In the genomic region with DNA sequence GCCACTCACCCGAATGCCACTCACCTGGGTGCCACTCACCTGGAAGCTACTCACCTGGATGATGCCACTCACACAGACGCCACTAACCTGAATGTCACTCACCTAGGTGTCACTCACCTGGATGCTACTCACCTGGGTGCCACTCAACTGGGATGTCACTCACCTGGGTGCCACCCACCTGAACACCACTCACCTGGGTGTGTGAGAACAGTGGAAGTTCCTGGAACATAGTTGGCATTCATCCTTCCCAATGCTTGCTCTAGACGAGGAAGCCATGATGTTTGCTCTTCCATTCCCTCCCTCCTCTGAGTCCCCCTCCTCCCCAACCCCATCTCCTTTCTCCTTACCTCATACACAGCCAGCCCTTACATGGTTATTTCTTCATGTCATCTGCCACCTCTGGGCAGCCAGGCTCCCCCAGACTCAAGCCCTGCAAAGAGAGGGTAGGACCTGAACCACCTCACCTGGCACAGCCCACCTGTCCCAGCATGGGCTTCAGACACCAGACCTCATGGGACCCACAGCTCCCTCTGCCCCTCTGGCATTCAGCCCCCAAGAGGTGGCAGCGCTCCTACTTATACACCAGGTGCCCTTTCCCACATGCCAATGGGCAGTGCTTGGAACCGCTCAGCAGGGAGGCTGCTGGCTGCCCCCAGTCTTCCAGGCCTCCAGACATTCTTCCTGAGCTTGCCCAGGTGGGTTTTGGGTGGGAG, we compare ENCODE assay signal across 22 cellular contexts.
"Had no signal": no experiment of that assay in that cellular context is flagged by ENCODE, and none has a peak within 500 bp of the region (broad histone marks: within the 10 kb centered on the region; RNA-seq: fewer than 3 reads in every experiment).

No MANE protein-coding gene starts in this region.

- ATAC-seq: activated T-helper 17 cell treated with anti-CD3 and anti-CD28 coated beads, Interleukin-2, amount 50 U/mL, for 72 hours; effector memory CD8-positive, alpha-beta T cell; left lung; stimulated activated naive CD8-positive, alpha-beta T cell treated with anti-CD3 and anti-CD28 coated beads, Interleukin-15, Interleukin-2, amounts not matched to agents 100 U/mL and 50 U/mL, for 24 hours had no signal

- DNase-seq: activated CD4-positive, alpha-beta memory T cell treated with anti-CD3 and anti-CD28 coated beads, Interleukin-2, amount 10 ng/mL, durations not matched to agents 7 days and 5 days; activated CD4-positive, alpha-beta T cell treated with anti-CD3 and anti-CD28 coated beads for 48 hours; activated CD4-positive, CD25-positive, alpha-beta regulatory T cell; activated naive CD4-positive, alpha-beta T cell; activated naive CD8-positive, alpha-beta T cell treated with anti-CD3 and anti-CD28 coated beads for 36 hours; activated T-cell treated with anti-CD3 and anti-CD28 coated beads, Interleukin-2, amount 50 U/mL, for 1 hour; amniotic stem cell; effector memory CD8-positive, alpha-beta T cell; foreskin fibroblast; kidney; midbrain; stimulated activated CD4-positive, alpha-beta T cell treated with anti-CD3 and anti-CD28 coated beads, Interleukin-2, amount 100 ng/mL, for 24 hours; stimulated activated naive CD8-positive, alpha-beta T cell treated with anti-CD3 and anti-CD28 coated beads, Interleukin-15, Interleukin-2, amounts not matched to agents 100 U/mL and 50 U/mL, for 24 hours; substantia nigra; T-helper 9 cell; tibial artery; uterus had no signal

- H3K9me3 ChIP-seq: left lung, prostate gland, right atrium auricular region, tibial artery, uterus had no signal

- H3K27ac ChIP-seq: cardiac muscle cell, left lung, prostate gland, right atrium auricular region, tibial artery, uterus had no signal

- H3K36me3 ChIP-seq: cardiac muscle cell, left lung, prostate gland, right atrium auricular region, tibial artery, uterus had no signal

- H3K4me1 Mint-ChIP-seq: activated CD4-positive, alpha-beta memory T cell treated with anti-CD3 and anti-CD28 coated beads, Interleukin-2, amount 10 ng/mL, durations not matched to agents 7 days and 5 days; activated T-helper 17 cell treated with anti-CD3 and anti-CD28 coated beads, Interleukin-2, amount 50 U/mL, for 72 hours had no signal

- H3K36me3 Mint-ChIP-seq: activated naive CD8-positive, alpha-beta T cell treated with anti-CD3 and anti-CD28 coated beads for 36 hours had no signal

- H3K27me3 ChIP-seq: right atrium auricular region had no signal

- H3K4me3 Mint-ChIP-seq: activated CD4-positive, alpha-beta memory T cell treated with anti-CD3 and anti-CD28 coated beads, Interleukin-2, amount 10 ng/mL, durations not matched to agents 7 days and 5 days; activated naive CD8-positive, alpha-beta T cell treated with anti-CD3 and anti-CD28 coated beads for 36 hours; activated T-helper 17 cell treated with anti-CD3 and anti-CD28 coated beads, Interleukin-2, amount 50 U/mL, for 72 hours; effector memory CD8-positive, alpha-beta T cell had no signal

- FAIRE-seq: kidney had no signal

- H3K4me1 ChIP-seq: prostate gland had no signal

- H3K4me3 ChIP-seq: cardiac muscle cell, left lung, prostate gland, right atrium auricular region, tibial artery, uterus had no signal

- H3K9me3 Mint-ChIP-seq: activated naive CD8-positive, alpha-beta T cell treated with anti-CD3 and anti-CD28 coated beads for 36 hours; activated T-helper 17 cell treated with anti-CD3 and anti-CD28 coated beads, Interleukin-2, amount 50 U/mL, for 72 hours; effector memory CD8-positive, alpha-beta T cell had no signal

- H3K27ac Mint-ChIP-seq: activated CD4-positive, alpha-beta memory T cell treated with anti-CD3 and anti-CD28 coated beads, Interleukin-2, amount 10 ng/mL, durations not matched to agents 7 days and 5 days; activated naive CD8-positive, alpha-beta T cell treated with anti-CD3 and anti-CD28 coated beads for 36 hours; activated T-helper 17 cell treated with anti-CD3 and anti-CD28 coated beads, Interleukin-2, amount 50 U/mL, for 72 hours; effector memory CD8-positive, alpha-beta T cell had no signal
